ENCODE assay signal across 8 cellular contexts in genomic region chr2:68467077-68467960, GRCh38. TPM values are rescaled to one million over a fixed set of nuclear protein-coding genes. Genes with fewer than 3 reads are reported as not detected.
DNase-seq lines count a peak whose midpoint lies in the region; ATAC-seq and TF ChIP-seq lines count a peak whose summit lies in the region.

Gene APLF (plus strand): TSS chr2:68467585. CDS start chr2:68467732, 147 bp downstream.
Gene FBXO48 (minus strand): TSS chr2:68467294. CDS start chr2:68465145, 2,149 bp downstream.

- peak within 1 kb of the TSS; percentile 98 for H3K4me3 ChIP-seq in CD4-positive, CD25-positive, alpha-beta regulatory T cell (ENCODE audit: low read depth, low read length)
- H3K4me3 ChIP-seq in left lung, result peak within 1 kb of the TSS; percentile 79 to 85

- intact Hi-C loops in left lung (cut with DNase I), result no loop called here

- H3K4me1 Mint-ChIP-seq in CD4-positive, CD25-positive, alpha-beta regulatory T cell, result peaks cover 6 to 57% (median 43%) of the 10 kb centered on the region in 4 donors

- H3K9me3 Mint-ChIP-seq in CD4-positive, CD25-positive, alpha-beta regulatory T cell, result no peaks in the 10 kb centered on the region

- peak within 1 kb of the TSS; percentile 91 to 98 (median 98) for H3K4me3 Mint-ChIP-seq in CD4-positive, CD25-positive, alpha-beta regulatory T cell

- peak within 1 kb of the TSS; percentile 95 to 98 (median 97) for H3K27ac Mint-ChIP-seq in CD4-positive, CD25-positive, alpha-beta regulatory T cell

- no peaks in the 10 kb centered on the region for H3K27me3 ChIP-seq in CD4-positive, CD25-positive, alpha-beta regulatory T cell (ENCODE audit: control insufficient read depth, insufficient read depth, low read length)
- H3K27me3 ChIP-seq in left lung, result no peaks in the 10 kb centered on the region

- no peaks in the 10 kb centered on the region for H3K36me3 Mint-ChIP-seq in CD4-positive, CD25-positive, alpha-beta regulatory T cell

- H3K36me3 ChIP-seq in CD4-positive, CD25-positive, alpha-beta regulatory T cell (ENCODE audit: control insufficient read depth, insufficient read depth, low read length), result no peaks in the 10 kb centered on the region
- H3K36me3 ChIP-seq in left lung, result no peaks in the 10 kb centered on the region

- peak within 1 kb of the TSS; percentile 97 for H3K27ac ChIP-seq in CD4-positive, CD25-positive, alpha-beta regulatory T cell (ENCODE audit: insufficient read depth, low read length, poor library complexity, severe bottlenecking)
- peak within 1 kb of the TSS; percentile 84 to 89 for H3K27ac ChIP-seq in left lung

- H3K27me3 Mint-ChIP-seq in CD4-positive, CD25-positive, alpha-beta regulatory T cell, result no peaks in the 10 kb centered on the region

- TF ChIP-seq CTCF in left lung (IDR thresholded peaks at IDR 0.05), result no peak

- H3K4me1 ChIP-seq in CD4-positive, CD25-positive, alpha-beta regulatory T cell (ENCODE audit: control insufficient read depth, insufficient read depth, low read length, poor library complexity, severe bottlenecking), result peaks cover 48% of the 10 kb centered on the region
- peaks cover 0 to 23% of the 10 kb centered on the region in 2 donors for H3K4me1 ChIP-seq in left lung

- no peaks in the 10 kb centered on the region for H3K9me3 ChIP-seq in CD4-positive, CD25-positive, alpha-beta regulatory T cell (ENCODE audit: control insufficient read depth in 2 of 2, low read length in 2 of 2)
- H3K9me3 ChIP-seq in left lung, result no peaks in the 10 kb centered on the region

- DNase-seq in CD4-positive, CD25-positive, alpha-beta regulatory T cell, result peak; percentile 98 to 99 (median 99)
- DNase-seq in NCI-H774 (lab: John Stamatoyannopoulos, UW) (peak; percentile 98), dermis blood vessel endothelial cell (peak; percentile 99), left lung (peak; percentile 98 to 99)
- peak; percentile 98 to 99 for DNase-seq in activated CD4-positive, alpha-beta T cell treated with anti-CD3 and anti-CD28 coated beads, Interleukin-2, amount 50 U/mL, for 48 hours
- DNase-seq in stimulated activated CD4-positive, alpha-beta T cell treated with anti-CD3 and anti-CD28 coated beads, Interleukin-2, amount 100 ng/mL, for 4 hours (ENCODE audit: low read depth), result peak; percentile 98

- peak; percentile 93 for ATAC-seq in CD4-positive, CD25-positive, alpha-beta regulatory T cell (ENCODE audit: low read depth in 2 of 2)
- ATAC-seq in GM19438 (IDR thresholded peaks at IDR 0.05; ENCODE audit: low read depth, unreplicated experiment), result peak; percentile 94
- ATAC-seq in HG03571 (IDR thresholded peaks at IDR 0.05; ENCODE audit: unreplicated experiment), result peak; percentile 92
- peak; percentile 98 for ATAC-seq in left lung

RNA-seq across cellular contexts. Expression of gene APLF, which starts in this region (rescaled TPM):
- 3.9 TPM for total RNA-seq in CD4-positive, CD25-positive, alpha-beta regulatory T cell
- polyA plus RNA-seq in CD4-positive, CD25-positive, alpha-beta regulatory T cell, result 1 to 10 TPM; 1.5 to 2.9 (median 2.1) TPM
- total RNA-seq in dermis blood vessel endothelial cell (3.2 and 8.8 TPM in 2 replicates), left lung (1 to 10 TPM; 3.6 to 4.3 TPM)

RNA-seq across cellular contexts. Expression of gene FBXO48, which starts in this region (rescaled TPM):
- total RNA-seq in CD4-positive, CD25-positive, alpha-beta regulatory T cell, result 2.7 TPM
- 1 to 10 TPM in 2 of 4 donors, under 1 TPM in 2; 0.59 to 1.3 (median 0.82) TPM for polyA plus RNA-seq in CD4-positive, CD25-positive, alpha-beta regulatory T cell
- 0.34 and 0.42 TPM in 2 replicates for total RNA-seq in dermis blood vessel endothelial cell
- 1 to 10 TPM; 1.5 TPM for total RNA-seq in left lung

Comparison
In these comparisons a context has a peak if more than half of its experiments do, and no peak if none do; other contexts are left out.
1. Peak in every context shown above with its lines: DNase-seq, ATAC-seq, H3K4me3 ChIP-seq and H3K27ac ChIP-seq.